Comparison of ENCODE assay signal across 8 cellular contexts in the genomic region with DNA sequence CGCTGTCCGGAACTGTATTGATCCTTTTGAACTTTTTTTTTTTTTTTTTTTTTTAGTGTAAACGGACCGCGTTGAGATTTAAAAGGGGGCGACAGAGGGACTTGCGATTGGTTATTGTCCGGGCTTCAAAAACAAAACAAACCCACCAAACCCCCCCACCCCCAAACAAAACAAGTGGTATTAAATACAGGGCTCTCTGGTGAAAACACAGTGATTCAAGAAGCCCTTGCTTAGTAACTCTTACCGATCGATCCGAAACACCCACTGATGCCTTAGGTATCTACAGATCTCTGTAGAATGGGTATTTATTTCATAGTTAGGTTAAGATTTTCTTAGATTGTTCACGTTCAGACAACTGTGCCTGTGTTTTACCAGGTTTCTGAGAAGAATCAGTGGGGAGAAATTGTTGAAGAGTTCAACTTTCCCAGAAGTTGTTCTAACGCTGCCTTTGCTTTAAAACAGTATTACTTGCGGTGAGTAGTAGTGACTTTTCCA. TPM values are rescaled to one million over a fixed set of nuclear protein-coding genes. Genes with fewer than 3 reads are reported as not detected.
DNase-seq lines count a peak whose midpoint lies in the region; ATAC-seq and TF ChIP-seq lines count a peak whose summit lies in the region.

No MANE protein-coding gene starts in this region.

- CTCF ChIA-PET in T-cell (lab: Charles Lee), result interaction anchor here in 1 of 2 donors (1.7 to 10.0 kb wide), 2 partner anchors 14 to 187 kb away, joined by 4 to 109 read pairs; no protein-coding TSS in a partner anchor

- H3K27me3 Mint-ChIP-seq in T-cell (no peaks in the 10 kb centered on the region), natural killer cell (ENCODE audit: low read depth in 2 of 2) (no peaks in the 10 kb centered on the region)

- DNase-seq in HFF-Myc (ENCODE audit: extremely low read depth, low read depth) (no peak), T-cell (peak in 18 of 34 experiments; percentile 8 to 29 (median 15)), natural killer cell (no peak), COR-L47 (lab: John Stamatoyannopoulos, UW) (no peak), foreskin melanocyte (no peak)

- H3K4me2 ChIP-seq in BLaER1, result peak overlapping the region; percentile 88

- H3K4me3 ChIP-seq in BLaER1 (peak overlapping the region; percentile 88), HFF-Myc (replicated peaks; ENCODE audit: low read depth, low read length) (peak overlapping the region; percentile 63), endocrine pancreas (ENCODE audit: control insufficient read depth, insufficient read depth, low read length) (peak overlapping the region; percentile 91)

- H3K9ac ChIP-seq in BLaER1, result peak overlapping the region; percentile 99
- H3K9ac ChIP-seq in endocrine pancreas (ENCODE audit: control insufficient read depth, insufficient read depth, low read length), result peak overlapping the region; percentile 58

- H3K9me3 Mint-ChIP-seq in T-cell, result no peaks in the 10 kb centered on the region
- H3K9me3 Mint-ChIP-seq in natural killer cell, result no peaks in the 10 kb centered on the region

- peaks cover 34% of the 10 kb centered on the region for H4K20me1 ChIP-seq in BLaER1

- H3K9me3 ChIP-seq in BLaER1 (peaks cover 1% of the 10 kb centered on the region; the same call in 1 of the 2 replicates), endocrine pancreas (ENCODE audit: control insufficient read depth, low read length) (no peaks in the 10 kb centered on the region)

- TF ChIP-seq CTCF in HFF-Myc (IDR thresholded peaks at IDR 0.05; ENCODE audit: low read depth, low read length, missing control alignments) (no peak), natural killer cell (IDR thresholded peaks at IDR 0.05) (no peak)

- peaks cover 3% of the 10 kb centered on the region for H3K36me3 Mint-ChIP-seq in T-cell
- H3K36me3 Mint-ChIP-seq in natural killer cell, result peaks cover 6% of the 10 kb centered on the region

- H3K4me3 Mint-ChIP-seq in T-cell (peak overlapping the region; percentile 78 to 85 (median 85)), natural killer cell (peak overlapping the region; percentile 92)

- H3K27me3 ChIP-seq in BLaER1 (no peaks in the 10 kb centered on the region), endocrine pancreas (ENCODE audit: control insufficient read depth, insufficient read depth, low read length) (no peaks in the 10 kb centered on the region)

- POLR2A ChIA-PET in T-cell (lab: Charles Lee), result interaction anchor here (0.6 to 1.0 kb wide), 3 partner anchors 51 to 1684 kb away, joined by 3 to 4 read pairs (median 3); no protein-coding TSS in a partner anchor

- peaks cover 16% of the 10 kb centered on the region; the same call in 1 of the 2 replicates for H3K36me3 ChIP-seq in BLaER1
- H3K36me3 ChIP-seq in endocrine pancreas (ENCODE audit: control insufficient read depth, insufficient read depth, low read length), result no peaks in the 10 kb centered on the region

- H3K4me1 ChIP-seq in BLaER1 (peaks cover 16% of the 10 kb centered on the region), endocrine pancreas (ENCODE audit: control insufficient read depth, insufficient read depth, low read length) (peaks cover 28% of the 10 kb centered on the region)

- intact Hi-C loops in natural killer cell (cut with micrococcal nuclease), result no loop called here

- H3K27ac ChIP-seq in BLaER1, result peak overlapping the region; percentile 97

- ATAC-seq in T-cell (replicated peaks in 1 of 4), result no peak
- no peak for ATAC-seq in natural killer cell
- no peak for ATAC-seq in GM19467 (IDR thresholded peaks at IDR 0.05; ENCODE audit: unreplicated experiment)

- peak overlapping the region; percentile 90 to 91 for H3K27ac Mint-ChIP-seq in T-cell
- peak overlapping the region; percentile 100 for H3K27ac Mint-ChIP-seq in natural killer cell

- H3K4me1 Mint-ChIP-seq in T-cell (peaks cover 38 to 46% (median 40%) of the 10 kb centered on the region in 3 donors), natural killer cell (peaks cover 49 to 66% of the 10 kb centered on the region in 2 donors)

RNA-seq across cellular contexts. Expression of gene ARID2, which starts 1.4 kb away (rescaled TPM):
- total RNA-seq in T-cell (10 to 100 TPM; 40.2 to 67.6 (median 43.7) TPM), natural killer cell (10 to 100 TPM; 75.2 to 95.7 (median 79.8) TPM)

Comparison
In these comparisons a context has a peak if more than half of its experiments do, and no peak if none do; other contexts are left out.
1. DNase-seq: peak in T-cell (18 of 34); none in HFF-Myc (single experiment), natural killer cell (single experiment), COR-L47 (single experiment) and foreskin melanocyte (single experiment).
2. Peak in every context shown above with its lines, with median percentiles within 50 percentile points of each other: H3K4me3 ChIP-seq.